1 cellular context compared by ENCODE assay signal in the genomic region with DNA sequence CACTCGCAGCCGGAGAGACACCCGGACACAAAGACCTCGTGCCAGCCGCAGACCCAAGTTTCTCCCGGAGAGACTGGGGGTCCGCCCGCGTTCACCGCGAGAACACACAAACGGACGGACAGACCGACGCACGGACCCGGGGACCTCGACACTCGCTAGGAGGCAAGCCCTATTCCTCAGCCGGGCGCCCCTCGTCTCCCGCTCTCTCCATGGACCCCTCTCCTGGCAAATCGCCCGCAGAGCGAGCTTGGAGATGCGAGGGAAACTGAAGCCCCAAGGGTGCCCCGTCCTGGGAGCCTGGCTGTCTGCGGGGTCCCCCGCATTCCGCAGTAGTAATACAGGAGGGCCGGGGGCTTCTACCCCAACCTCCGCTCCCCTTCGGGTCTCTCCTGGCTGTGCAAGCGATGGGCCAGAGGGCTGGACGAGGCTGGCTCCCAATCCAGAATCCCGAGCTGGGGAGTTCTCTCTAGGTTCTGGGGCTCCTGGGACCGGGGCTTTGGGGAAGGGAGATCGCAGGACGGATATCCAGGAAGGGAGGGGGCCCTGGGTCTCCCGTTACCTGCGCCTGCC.
TF ChIP-seq lines count a peak whose summit lies in the region.

No MANE protein-coding gene starts in this region.

TF ChIP-seq in IMR-90, 13 proteins besides CTCF, POLR2A, EP300 and RAD21 (continued from another document):
- no peak for TF ChIP-seq MAZ (IDR thresholded peaks at IDR 0.05; ENCODE audit: borderline replicate concordance, low read depth, low read length)
- no peak for TF ChIP-seq CHD1 (IDR thresholded peaks at IDR 0.05; ENCODE audit: low read depth, low read length)
- TF ChIP-seq FOS (IDR thresholded peaks at IDR 0.05; ENCODE audit: low read depth, low read length) = no peak
- TF ChIP-seq NFE2L2 (IDR thresholded peaks at IDR 0.05; ENCODE audit: low read depth, low read length) = no peak
